Comparison of ENCODE assay signal across 22 cellular contexts in genomic region chr19:56667311-56667870, GRCh38. TPM values are rescaled to one million over a fixed set of nuclear protein-coding genes. Genes with fewer than 3 reads are reported as not detected.
"Had no signal": no experiment of that assay in that cellular context is flagged by ENCODE, and none has a peak within 500 bp of the region (broad histone marks: within the 10 kb centered on the region; RNA-seq: fewer than 3 reads in every experiment).

No MANE protein-coding gene starts in this region.

- H3K36me3 ChIP-seq: SJCRH30 had no signal

- H3K27me3 ChIP-seq: SJCRH30 had no signal

- ATAC-seq: K562, Panc1, SK-N-SH treated with all-trans-retinoic acid at 6 μM for 48 hours had no signal

- H3K27ac ChIP-seq: KMS-11, RWPE1, SJCRH30 had no signal

- DNase-seq: Kasumi-1, MM.1S, NCI-H1092 treated with DMSO at 0.1 percent for 48 hours, NCI-H1436, NCI-H187, NCI-H2029, NCI-H2081 treated with DMSO at 0.1 percent for 48 hours, NCI-H2171, NCI-H226, NCI-H446, NCI-H510A, NCI-H524 treated with DMSO at 0.1 percent for 48 hours, NCI-H69, NCI-H774, SHP77 treated with DMSO at 0.1 percent for 48 hours had no signal

- H3K4me2 ChIP-seq: KMS-11 had no signal

- H3K4me1 ChIP-seq: SJCRH30 had no signal

- H3K4me3 ChIP-seq: K562, SJCRH30 had no signal

- H3K9me3 ChIP-seq: SJCRH30 had no signal

RNA-seq across cellular contexts. Expression of gene ZNF835, which starts 4.2 kb away (rescaled TPM):
- total RNA-seq: K562 had no signal

RNA-seq across cellular contexts. Expression of gene SMIM17, which starts 24.4 kb away (rescaled TPM):
- total RNA-seq: HT1080, K562 had no signal
